In the genomic region with DNA sequence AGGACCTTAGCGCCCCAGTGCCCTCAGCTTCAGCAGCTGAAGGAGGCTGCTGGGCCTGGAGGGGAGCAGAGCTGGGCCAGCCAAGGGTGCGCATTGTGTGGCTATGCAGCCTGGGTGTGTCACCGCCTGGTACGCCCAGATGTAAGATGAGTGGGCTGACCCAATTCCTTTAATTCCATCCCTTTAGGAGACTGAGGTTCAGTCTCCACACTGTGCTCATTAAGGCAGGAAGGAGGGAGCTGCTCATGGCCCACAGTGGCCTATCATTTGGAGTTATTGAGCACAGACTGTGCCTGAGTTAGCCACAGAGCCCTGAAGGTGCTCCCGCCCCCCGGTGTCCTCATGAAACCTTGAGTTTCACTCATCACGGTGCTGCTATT, we compare ENCODE assay signal across 23 cellular contexts.
DNase-seq lines count a peak whose midpoint lies in the region; ATAC-seq and TF ChIP-seq lines count a peak whose summit lies in the region.
"Had no signal": no experiment of that assay in that cellular context is flagged by ENCODE, and none has a peak within 500 bp of the region (broad histone marks: within the 10 kb centered on the region; RNA-seq: fewer than 3 reads in every experiment).

No MANE protein-coding gene starts in this region.

- CTCF ChIA-PET in MCF 10A (lab: Yijun Ruan, JAX) (interaction anchor here (2.0 kb wide), 1 partner anchor 10 kb away, joined by 6 read pairs; no protein-coding TSS in a partner anchor), mammary epithelial cell (lab: Charles Lee; ENCODE audit: low non-redundant PET) (no interaction called here)

- H3K27ac ChIP-seq in mammary epithelial cell (ENCODE audit: insufficient read depth, low read depth, low read length) (no peak overlapping the region), upper lobe of right lung (no peak overlapping the region)
- H3K27ac ChIP-seq: 22Rv1, ovary had no signal

- H3K9me3 Mint-ChIP-seq in MCF 10A (ENCODE audit: unreplicated experiment) = no peaks in the 10 kb centered on the region
- H3K9me3 Mint-ChIP-seq: natural killer cell; T-helper 2 cell treated with Interferon-gamma antibody and Interleukin-4, amounts not matched to agents 5 μg/mL and 100 μg/mL, for 36 hours had no signal

- ATAC-seq in T-helper 17 cell (no peak), upper lobe of right lung (peak; percentile 7), GM19351 (IDR thresholded peaks at IDR 0.05; ENCODE audit: unreplicated experiment) (no peak)
- ATAC-seq: HCT116, K562, natural killer cell had no signal

- intact Hi-C loops in MCF 10A (cut with micrococcal nuclease) = no loop called here
- intact Hi-C loops in mammary epithelial cell (cut with micrococcal nuclease) = no loop called here
- intact Hi-C loops in upper lobe of right lung (cut with DNase I) = no loop called here

- in situ Hi-C loops in mammary epithelial cell (cut with MboI; ENCODE audit: low sequenced_read_pairs in 2 of 2) = loop anchor here in 1 of 2 donors (25.0 kb wide), 1 partner anchor 204 kb away; the partner anchor contains the start of gene INHBB

- BruUV-seq in MCF 10A (replicated peaks; lab: Mats Ljungman, UMichigan) (no TSS peak), mammary epithelial cell (replicated peaks; lab: Mats Ljungman, UMichigan) (no TSS peak)

- peaks cover 4% of the 10 kb centered on the region for H3K36me3 Mint-ChIP-seq in MCF 10A (ENCODE audit: insufficient read depth, unreplicated experiment)
- H3K36me3 Mint-ChIP-seq in T-helper 17 cell (ENCODE audit: low read depth) = no peaks in the 10 kb centered on the region
- H3K36me3 Mint-ChIP-seq: activated naive CD8-positive, alpha-beta T cell; natural killer cell had no signal

- H3K27ac Mint-ChIP-seq in MCF 10A (ENCODE audit: low read depth, unreplicated experiment) = no peak overlapping the region
- no peak overlapping the region for H3K27ac Mint-ChIP-seq in T-helper 17 cell
- H3K27ac Mint-ChIP-seq: activated naive CD8-positive, alpha-beta T cell; natural killer cell; T-helper 2 cell treated with Interferon-gamma antibody and Interleukin-4, amounts not matched to agents 5 μg/mL and 100 μg/mL, for 36 hours had no signal

- H3K4me2 ChIP-seq in mammary epithelial cell (ENCODE audit: insufficient read depth, low read depth, low read length) = no peak overlapping the region
- H3K4me2 ChIP-seq: SK-N-SH had no signal

- peaks cover 16% of the 10 kb centered on the region for H3K4me1 ChIP-seq in mammary epithelial cell (ENCODE audit: insufficient read depth, low read length)
- peaks cover 15% of the 10 kb centered on the region for H3K4me1 ChIP-seq in upper lobe of right lung
- H3K4me1 ChIP-seq: BE2C had no signal

- H3K4me1 Mint-ChIP-seq in MCF 10A (ENCODE audit: insufficient read depth, unreplicated experiment) (peaks cover 35% of the 10 kb centered on the region), T-helper 17 cell (no peaks in the 10 kb centered on the region)
- H3K4me1 Mint-ChIP-seq: natural killer cell had no signal

- H4K20me1 ChIP-seq in mammary epithelial cell (ENCODE audit: insufficient read depth, low read length) = no peaks in the 10 kb centered on the region

- no peak overlapping the region for H3K4me3 ChIP-seq in mammary epithelial cell (replicated peaks in 1 of 3; ENCODE audit: insufficient read depth in 1 of 3, low read depth in 2 of 3, low read length in 3 of 3)
- H3K4me3 ChIP-seq in upper lobe of right lung = no peak overlapping the region
- H3K4me3 ChIP-seq: K562, ovary, right lobe of liver had no signal

- 97% methylated on average over 6 of the region's 7 CpGs for WGBS in mammary epithelial cell (ENCODE audit: low coverage, missing lambda C conversion rate)

- no peak overlapping the region for H3K9ac ChIP-seq in mammary epithelial cell (ENCODE audit: insufficient read depth, low read length)
- H3K9ac ChIP-seq: SK-N-SH had no signal

- no peaks in the 10 kb centered on the region for H3K27me3 ChIP-seq in mammary epithelial cell (ENCODE audit: insufficient read depth, low read length)
- H3K27me3 ChIP-seq in upper lobe of right lung = no peaks in the 10 kb centered on the region
- H3K27me3 ChIP-seq: BE2C, ovary, right lobe of liver had no signal

- dilution Hi-C loops in mammary epithelial cell (cut with HindIII; ENCODE audit: low sequenced_read_pairs) = no loop called here

- no peaks in the 10 kb centered on the region for H3K36me3 ChIP-seq in mammary epithelial cell (ENCODE audit: insufficient read depth, low read length)
- H3K36me3 ChIP-seq in upper lobe of right lung = no peaks in the 10 kb centered on the region
- H3K36me3 ChIP-seq: BE2C, ovary, right lobe of liver had no signal

- no peaks in the 10 kb centered on the region for H3K79me2 ChIP-seq in mammary epithelial cell (ENCODE audit: insufficient read depth, low read length)

- POLR2A ChIA-PET in MCF 10A (lab: Yijun Ruan, JAX) = interaction anchor here (0.7 to 1.4 kb wide), 3 partner anchors 10 to 357 kb away, joined by 3 to 5 read pairs (median 3); no protein-coding TSS in a partner anchor

- peak overlapping the region; percentile 36 for H3K4me3 Mint-ChIP-seq in MCF 10A (ENCODE audit: unreplicated experiment)
- H3K4me3 Mint-ChIP-seq in T-helper 17 cell = peak overlapping the region; percentile 44
- H3K4me3 Mint-ChIP-seq: activated naive CD8-positive, alpha-beta T cell; natural killer cell; T-helper 2 cell treated with Interferon-gamma antibody and Interleukin-4, amounts not matched to agents 5 μg/mL and 100 μg/mL, for 36 hours had no signal

- no peak overlapping the region for H2AFZ ChIP-seq in mammary epithelial cell (ENCODE audit: low read depth, low read length)

- TF ChIP-seq CTCF in MCF 10A (IDR thresholded peaks at IDR 0.05; ENCODE audit: unreplicated experiment) (no peak), mammary epithelial cell (conservative IDR thresholded peaks at IDR 0.05 in 1 of 2, IDR thresholded peaks at IDR 0.05 in 1 of 2; ENCODE audit: extremely low read depth in 1 of 2, insufficient read depth in 1 of 2, low read depth in 1 of 2, low read length in 2 of 2) (no peak), upper lobe of right lung (IDR thresholded peaks at IDR 0.05) (no peak)

- DNase-seq in MCF 10A (ENCODE audit: unreplicated experiment) (peak; percentile 29), mammary epithelial cell (no peak), T-helper 17 cell (no peak), myocyte (ENCODE audit: low read depth) (peak; percentile 50), upper lobe of right lung (no peak), MV-4-11 (lab: John Stamatoyannopoulos, UW) (no peak)
- DNase-seq in stimulated activated CD4-positive, alpha-beta T cell treated with anti-CD3 and anti-CD28 coated beads, Interleukin-4, amount 100 ng/mL, for 24 hours = no peak
- DNase-seq: BE2C; effector CD8-positive, alpha-beta T cell; mesendoderm; natural killer cell; NCI-H1694; NCI-H2171; NCI-H526; ovary had no signal

- H3K9me3 ChIP-seq in mammary epithelial cell (replicated peaks; ENCODE audit: insufficient read depth, low read length) (no peaks in the 10 kb centered on the region), T-helper 17 cell (ENCODE audit: control insufficient read depth, low read length, poor library complexity, severe bottlenecking) (no peaks in the 10 kb centered on the region), upper lobe of right lung (no peaks in the 10 kb centered on the region)
- H3K9me3 ChIP-seq: BE2C, ovary, right lobe of liver, SK-N-SH had no signal

- no peaks in the 10 kb centered on the region for H3K27me3 Mint-ChIP-seq in MCF 10A (ENCODE audit: insufficient read depth, unreplicated experiment)
- peaks cover 28% of the 10 kb centered on the region for H3K27me3 Mint-ChIP-seq in T-helper 17 cell
- H3K27me3 Mint-ChIP-seq: activated naive CD8-positive, alpha-beta T cell had no signal

Comparison
In these comparisons a context has a peak if more than half of its experiments do, and no peak if none do; other contexts are left out.
1. DNase-seq: peak in MCF 10A (single experiment) and myocyte (single experiment); none in mammary epithelial cell (single experiment), T-helper 17 cell (0 of 3), upper lobe of right lung (single experiment), stimulated activated CD4-positive, alpha-beta T cell treated with anti-CD3 and anti-CD28 coated beads, Interleukin-4, amount 100 ng/mL, for 24 hours (single experiment) and MV-4-11 (single experiment).